Comparison of ENCODE assay signal across 9 cellular contexts in genomic region chr15:101206173-101206572, GRCh38. TPM values are rescaled to one million over a fixed set of nuclear protein-coding genes. Genes with fewer than 3 reads are reported as not detected.
A peak's percentile ranks its signal among the peaks of the same experiment; 100 is the strongest.
DNase-seq lines count a peak whose midpoint lies in the region; ATAC-seq lines count a peak whose summit lies in the region.
"Had no signal": no experiment of that assay in that cellular context is flagged by ENCODE, and none has a peak within 500 bp of the region (broad histone marks: within the 10 kb centered on the region; RNA-seq: fewer than 3 reads in every experiment).

No MANE protein-coding gene starts in this region.

- peaks cover 5% of the 10 kb centered on the region for H3K36me3 Mint-ChIP-seq in central memory CD8-positive, alpha-beta T cell (ENCODE audit: insufficient read depth)

- DNase-seq in Daoy (ENCODE audit: low read depth) (peak; percentile 72), SHP77 (lab: John Stamatoyannopoulos, UW) (no peak)
- peak; percentile 91 for DNase-seq in activated CD4-positive, alpha-beta T cell treated with anti-CD3 and anti-CD28 coated beads for 48 hours
- DNase-seq in central memory CD8-positive, alpha-beta T cell (ENCODE audit: low spot score in 2 of 2) = no peak
- DNase-seq in stimulated activated CD4-positive, alpha-beta T cell treated with anti-CD3 and anti-CD28 coated beads, Interleukin-1b, Interleukin-23, amount 100 ng/mL, for 48 hours = peak; percentile 93
- DNase-seq: NCI-H2227 treated with DMSO at 0.1 percent for 48 hours had no signal

- no peaks in the 10 kb centered on the region for H3K27me3 Mint-ChIP-seq in central memory CD8-positive, alpha-beta T cell

- peak overlapping the region; percentile 84 for H3K27ac Mint-ChIP-seq in central memory CD8-positive, alpha-beta T cell (ENCODE audit: low read depth)

- H3K4me3 Mint-ChIP-seq in central memory CD8-positive, alpha-beta T cell = peak overlapping the region; percentile 72

- peaks cover 85% of the 10 kb centered on the region for H3K4me1 Mint-ChIP-seq in central memory CD8-positive, alpha-beta T cell

- ATAC-seq in central memory CD8-positive, alpha-beta T cell (replicated peaks; ENCODE audit: extremely low read depth, poor library complexity, severe bottlenecking) = peak; percentile 70
- no peak for ATAC-seq in GM18909 (IDR thresholded peaks at IDR 0.05; ENCODE audit: poor library complexity, unreplicated experiment)
- ATAC-seq in GM18867 (IDR thresholded peaks at IDR 0.05; ENCODE audit: unreplicated experiment) = no peak
- no peak for ATAC-seq in HG03196 (IDR thresholded peaks at IDR 0.05; ENCODE audit: unreplicated experiment)

- no peaks in the 10 kb centered on the region for H3K9me3 Mint-ChIP-seq in central memory CD8-positive, alpha-beta T cell

RNA-seq across cellular contexts. Expression of gene CHSY1, which starts 45.7 kb away (rescaled TPM):
- 26.6 and 29.0 TPM in 2 replicates for total RNA-seq in Daoy (2014; rRNA removed; shearing (Covaris generic))

Comparison
In these comparisons a context has a peak if more than half of its experiments do, and no peak if none do; other contexts are left out.
1. DNase-seq: peak in Daoy (single experiment), activated CD4-positive, alpha-beta T cell treated with anti-CD3 and anti-CD28 coated beads for 48 hours (single experiment) and stimulated activated CD4-positive, alpha-beta T cell treated with anti-CD3 and anti-CD28 coated beads, Interleukin-1b, Interleukin-23, amount 100 ng/mL, for 48 hours (single experiment); none in central memory CD8-positive, alpha-beta T cell (0 of 2) and SHP77 (0 of 2).